20 cellular contexts compared by ENCODE assay signal in genomic region chr15:98583758-98584157, GRCh38.
"Had no signal": no experiment of that assay in that cellular context is flagged by ENCODE, and none has a peak within 500 bp of the region (broad histone marks: within the 10 kb centered on the region; RNA-seq: fewer than 3 reads in every experiment).

No MANE protein-coding gene starts in this region.

- H3K27ac ChIP-seq: epithelial cell of prostate, heart left ventricle, spleen, testis, uterus had no signal

- H3K4me3 Mint-ChIP-seq: activated CD4-positive, alpha-beta memory T cell treated with anti-CD3 and anti-CD28 coated beads, Interleukin-2, amount 10 ng/mL, durations not matched to agents 7 days and 5 days; activated CD4-positive, alpha-beta T cell treated with anti-CD3 and anti-CD28 coated beads, Interleukin-2, amount 10 ng/mL, durations not matched to agents 24 days and 14 days; activated naive CD4-positive, alpha-beta T cell treated with anti-CD3 and anti-CD28 coated beads, Interleukin-2, amount 50 U/mL, for 24 hours; brain; natural killer cell had no signal

- H3K4me1 ChIP-seq: spleen, testis, uterus had no signal

- FAIRE-seq: islet of Langerhans had no signal

- H3K27ac Mint-ChIP-seq: activated CD4-positive, alpha-beta memory T cell treated with anti-CD3 and anti-CD28 coated beads, Interleukin-2, amount 10 ng/mL, durations not matched to agents 7 days and 5 days; activated CD4-positive, alpha-beta T cell treated with anti-CD3 and anti-CD28 coated beads, Interleukin-2, amount 10 ng/mL, durations not matched to agents 24 days and 14 days; activated naive CD4-positive, alpha-beta T cell treated with anti-CD3 and anti-CD28 coated beads, Interleukin-2, amount 50 U/mL, for 24 hours; brain; natural killer cell had no signal

- H3K36me3 Mint-ChIP-seq: activated naive CD4-positive, alpha-beta T cell treated with anti-CD3 and anti-CD28 coated beads, Interleukin-2, amount 50 U/mL, for 24 hours; brain; natural killer cell had no signal

- H3K9me3 ChIP-seq: heart left ventricle, testis, uterus had no signal

- H3K4me3 ChIP-seq: heart left ventricle, spleen, testis, uterus had no signal

- H3K4me1 Mint-ChIP-seq: natural killer cell had no signal

- ATAC-seq: activated CD4-positive, CD25-positive, alpha-beta regulatory T cell treated with anti-CD3 and anti-CD28 coated beads, Interleukin-2, amount 50 U/mL, for 24 hours; heart left ventricle; natural killer cell had no signal

- H3K36me3 ChIP-seq: heart left ventricle, spleen, uterus had no signal

- H3K27me3 ChIP-seq: testis had no signal

- H3K27me3 Mint-ChIP-seq: activated naive CD4-positive, alpha-beta T cell treated with anti-CD3 and anti-CD28 coated beads, Interleukin-2, amount 50 U/mL, for 24 hours had no signal

- H3K9me3 Mint-ChIP-seq: activated naive CD4-positive, alpha-beta T cell treated with anti-CD3 and anti-CD28 coated beads, Interleukin-2, amount 50 U/mL, for 24 hours; natural killer cell had no signal

- DNase-seq: activated CD4-positive, alpha-beta memory T cell treated with anti-CD3 and anti-CD28 coated beads, Interleukin-2, amount 10 ng/mL, durations not matched to agents 7 days and 5 days; activated CD4-positive, alpha-beta T cell treated with anti-CD3 and anti-CD28 coated beads, Interleukin-2, amount 10 ng/mL, durations not matched to agents 24 days and 14 days; activated gamma-delta T cell; activated T-cell treated with anti-CD3 and anti-CD28 coated beads for 4 hours; anterior cingulate cortex; heart left ventricle; midbrain; natural killer cell; retina; spleen; stimulated activated CD4-positive, alpha-beta T cell treated with anti-CD3 and anti-CD28 coated beads, Interleukin-4, amount 100 ng/mL, for 1 hour; stimulated activated naive CD4-positive, alpha-beta T cell; testis; trophoblast cell; uterus had no signal
